ENCODE assay signal across 2 cellular contexts in the genomic region with DNA sequence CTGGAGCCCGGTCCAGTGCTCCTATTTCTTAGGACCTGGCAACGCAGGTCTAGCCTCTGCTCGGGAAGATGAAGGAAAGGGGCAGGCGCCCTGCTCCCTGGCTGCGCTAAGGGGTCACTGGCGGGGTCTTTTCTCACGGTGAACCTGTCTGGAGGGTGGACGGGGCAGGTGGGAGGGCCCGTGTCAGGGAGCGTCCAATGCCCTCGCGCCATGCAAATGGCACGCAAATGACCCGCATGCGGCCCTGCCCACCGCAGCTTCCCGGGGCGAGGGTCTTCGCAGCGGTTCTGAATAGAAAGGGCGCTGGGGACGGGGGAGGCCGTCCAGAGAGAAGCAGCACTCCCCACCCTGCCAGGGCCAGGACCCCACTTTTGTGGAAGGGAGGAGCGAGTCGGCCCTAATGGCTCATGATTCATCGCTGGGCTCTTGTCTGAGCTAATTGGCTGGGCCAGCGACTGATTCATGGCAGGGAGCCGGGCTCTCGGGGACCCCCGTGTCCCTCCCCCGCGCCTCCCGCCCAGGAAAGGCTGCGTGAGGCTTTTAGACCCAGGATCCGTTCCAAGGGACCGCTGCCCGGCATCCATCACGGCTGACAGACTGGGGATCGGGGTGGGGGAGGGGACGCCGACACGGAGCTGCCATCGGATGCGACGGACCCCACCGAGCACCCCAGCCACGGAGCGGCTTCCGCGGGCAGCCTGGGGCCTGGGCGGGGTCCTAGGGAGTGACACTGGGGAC.
TF ChIP-seq lines count a peak whose summit lies in the region.

No MANE protein-coding gene starts in this region.

TF ChIP-seq in liver, 16 proteins besides CTCF, POLR2A, EP300 and RAD21:
- no peak for TF ChIP-seq EGR1 (IDR thresholded peaks at IDR 0.05; ENCODE audit: low read depth in 2 of 2)
- no peak for TF ChIP-seq TAF1 (conservative IDR thresholded peaks at IDR 0.05)
- TF ChIP-seq, protein P1, sequence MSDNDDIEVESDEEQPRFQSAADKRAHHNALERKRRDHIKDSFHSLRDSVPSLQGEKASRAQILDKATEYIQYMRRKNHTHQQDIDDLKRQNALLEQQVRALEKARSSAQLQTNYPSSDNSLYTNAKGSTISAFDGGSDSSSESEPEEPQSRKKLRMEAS (IDR thresholded peaks at IDR 0.05), result no peak
- no peak for TF ChIP-seq SP1 (IDR thresholded peaks at IDR 0.05)
- no peak for TF ChIP-seq HNF4G (IDR thresholded peaks at IDR 0.05)
- TF ChIP-seq JUND (IDR thresholded peaks at IDR 0.05), result no peak
- no peak for TF ChIP-seq NR2F2 (IDR thresholded peaks at IDR 0.05)
- no peak for TF ChIP-seq HNF4A (conservative IDR thresholded peaks at IDR 0.05)
- no peak for TF ChIP-seq GABPA (IDR thresholded peaks at IDR 0.05 in 1 of 2, conservative IDR thresholded peaks at IDR 0.05 in 1 of 2)
- TF ChIP-seq, protein P2, sequence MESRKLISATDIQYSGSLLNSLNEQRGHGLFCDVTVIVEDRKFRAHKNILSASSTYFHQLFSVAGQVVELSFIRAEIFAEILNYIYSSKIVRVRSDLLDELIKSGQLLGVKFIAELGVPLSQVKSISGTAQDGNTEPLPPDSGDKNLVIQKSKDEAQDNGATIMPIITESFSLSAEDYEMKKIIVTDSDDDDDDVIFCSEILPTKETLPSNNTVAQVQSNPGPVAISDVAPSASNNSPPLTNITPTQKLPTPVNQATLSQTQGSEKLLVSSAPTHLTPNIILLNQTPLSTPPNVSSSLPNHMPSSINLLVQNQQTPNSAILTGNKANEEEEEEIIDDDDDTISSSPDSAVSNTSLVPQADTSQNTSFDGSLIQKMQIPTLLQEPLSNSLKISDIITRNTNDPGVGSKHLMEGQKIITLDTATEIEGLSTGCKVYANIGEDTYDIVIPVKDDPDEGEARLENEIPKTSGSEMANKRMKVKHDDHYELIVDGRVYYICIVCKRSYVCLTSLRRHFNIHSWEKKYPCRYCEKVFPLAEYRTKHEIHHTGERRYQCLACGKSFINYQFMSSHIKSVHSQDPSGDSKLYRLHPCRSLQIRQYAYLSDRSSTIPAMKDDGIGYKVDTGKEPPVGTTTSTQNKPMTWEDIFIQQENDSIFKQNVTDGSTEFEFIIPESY (IDR thresholded peaks at IDR 0.05), result no peak
- no peak for TF ChIP-seq FOXA1 (IDR thresholded peaks at IDR 0.05)
- TF ChIP-seq YY1 (IDR thresholded peaks at IDR 0.05), result no peak
- TF ChIP-seq RXRA (IDR thresholded peaks at IDR 0.05), result no peak
- TF ChIP-seq FOXA2 (IDR thresholded peaks at IDR 0.05), result no peak
- TF ChIP-seq, protein P3, sequence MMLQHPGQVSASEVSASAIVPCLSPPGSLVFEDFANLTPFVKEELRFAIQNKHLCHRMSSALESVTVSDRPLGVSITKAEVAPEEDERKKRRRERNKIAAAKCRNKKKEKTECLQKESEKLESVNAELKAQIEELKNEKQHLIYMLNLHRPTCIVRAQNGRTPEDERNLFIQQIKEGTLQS (IDR thresholded peaks at IDR 0.05), result no peak
- TF ChIP-seq, protein P4, sequence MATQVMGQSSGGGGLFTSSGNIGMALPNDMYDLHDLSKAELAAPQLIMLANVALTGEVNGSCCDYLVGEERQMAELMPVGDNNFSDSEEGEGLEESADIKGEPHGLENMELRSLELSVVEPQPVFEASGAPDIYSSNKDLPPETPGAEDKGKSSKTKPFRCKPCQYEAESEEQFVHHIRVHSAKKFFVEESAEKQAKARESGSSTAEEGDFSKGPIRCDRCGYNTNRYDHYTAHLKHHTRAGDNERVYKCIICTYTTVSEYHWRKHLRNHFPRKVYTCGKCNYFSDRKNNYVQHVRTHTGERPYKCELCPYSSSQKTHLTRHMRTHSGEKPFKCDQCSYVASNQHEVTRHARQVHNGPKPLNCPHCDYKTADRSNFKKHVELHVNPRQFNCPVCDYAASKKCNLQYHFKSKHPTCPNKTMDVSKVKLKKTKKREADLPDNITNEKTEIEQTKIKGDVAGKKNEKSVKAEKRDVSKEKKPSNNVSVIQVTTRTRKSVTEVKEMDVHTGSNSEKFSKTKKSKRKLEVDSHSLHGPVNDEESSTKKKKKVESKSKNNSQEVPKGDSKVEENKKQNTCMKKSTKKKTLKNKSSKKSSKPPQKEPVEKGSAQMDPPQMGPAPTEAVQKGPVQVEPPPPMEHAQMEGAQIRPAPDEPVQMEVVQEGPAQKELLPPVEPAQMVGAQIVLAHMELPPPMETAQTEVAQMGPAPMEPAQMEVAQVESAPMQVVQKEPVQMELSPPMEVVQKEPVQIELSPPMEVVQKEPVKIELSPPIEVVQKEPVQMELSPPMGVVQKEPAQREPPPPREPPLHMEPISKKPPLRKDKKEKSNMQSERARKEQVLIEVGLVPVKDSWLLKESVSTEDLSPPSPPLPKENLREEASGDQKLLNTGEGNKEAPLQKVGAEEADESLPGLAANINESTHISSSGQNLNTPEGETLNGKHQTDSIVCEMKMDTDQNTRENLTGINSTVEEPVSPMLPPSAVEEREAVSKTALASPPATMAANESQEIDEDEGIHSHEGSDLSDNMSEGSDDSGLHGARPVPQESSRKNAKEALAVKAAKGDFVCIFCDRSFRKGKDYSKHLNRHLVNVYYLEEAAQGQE (IDR thresholded peaks at IDR 0.05), result no peak

TF ChIP-seq in HepG2, 621 proteins besides CTCF, POLR2A, EP300 and RAD21:
- TF ChIP-seq, protein P5, sequence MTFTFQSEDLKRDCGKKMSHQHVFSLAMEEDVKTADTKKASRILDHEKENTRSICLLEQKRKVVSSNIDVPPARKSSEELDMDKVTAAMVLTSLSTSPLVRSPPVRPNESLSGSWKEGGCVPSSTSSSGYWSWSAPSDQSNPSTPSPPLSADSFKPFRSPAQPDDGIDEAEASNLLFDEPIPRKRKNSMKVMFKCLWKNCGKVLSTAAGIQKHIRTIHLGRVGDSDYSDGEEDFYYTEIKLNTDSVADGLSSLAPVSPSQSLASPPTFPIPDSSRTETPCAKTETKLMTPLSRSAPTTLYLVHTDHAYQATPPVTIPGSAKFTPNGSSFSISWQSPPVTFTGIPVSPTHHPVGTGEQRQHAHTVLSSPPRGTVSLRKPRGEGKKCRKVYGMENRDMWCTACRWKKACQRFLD (CRISPR knock-in tag; IDR thresholded peaks at IDR 0.05; ENCODE audit: borderline replicate concordance), result no peak
- TF ChIP-seq IKZF1 (IDR thresholded peaks at IDR 0.05) (no peak), ZNF33A (CRISPR knock-in tag; IDR thresholded peaks at IDR 0.05; ENCODE audit: borderline replicate concordance) (no peak)
